Comparison of ENCODE assay signal across 2 cellular contexts in genomic region chr17:64005734-64006167, GRCh38.
TF ChIP-seq lines count a peak whose summit lies in the region.

No MANE protein-coding gene starts in this region.

TF ChIP-seq in HCT116, 20 proteins besides CTCF, POLR2A, EP300 and RAD21 (continued from another document):
- TF ChIP-seq POLR2AphosphoS5 (IDR thresholded peaks at IDR 0.05; ENCODE audit: low read depth, low read length): no peak

TF ChIP-seq in SK-N-SH treated with all-trans-retinoic acid at 6 μM for 48 hours, 23 proteins besides CTCF, POLR2A, EP300 and RAD21 (continued from another document):
- TF ChIP-seq CREB5 (CRISPR knock-in tag; IDR thresholded peaks at IDR 0.05; ENCODE audit: low read depth): no peak
